In genomic region chr11:44611687-44612437, GRCh38 we compare ENCODE assay signal across 8 cellular contexts. TPM values are rescaled to one million over a fixed set of nuclear protein-coding genes. Genes with fewer than 3 reads are reported as not detected.
DNase-seq lines count a peak whose midpoint lies in the region; ATAC-seq and TF ChIP-seq lines count a peak whose summit lies in the region.

No MANE protein-coding gene starts in this region.

- H3K27ac ChIP-seq in transverse colon: no peak overlapping the region

- peaks cover 3 to 15% (median 12%) of the 10 kb centered on the region in 4 donors for H3K4me1 ChIP-seq in transverse colon

- intact Hi-C loops in transverse colon (cut with DNase I; ENCODE audit: low total_unique reads): no loop called here

- ATAC-seq in GM18511 (IDR thresholded peaks at IDR 0.05; ENCODE audit: unreplicated experiment) (peak; percentile 44), HG02840 (IDR thresholded peaks at IDR 0.05; ENCODE audit: low FRiP score, unreplicated experiment) (peak; percentile 39)

- no peak for TF ChIP-seq POLR2A in transverse colon (IDR thresholded peaks at IDR 0.05)

- TF ChIP-seq CTCF in transverse colon (IDR thresholded peaks at IDR 0.05): no peak

- 66% methylated on average over 7 of the region's 7 CpGs; no CpG with 5 or more reads in 1 of the 2 donors for WGBS in transverse colon (ENCODE audit: low coverage in 1 of 2), 2 donors

- H3K4me3 ChIP-seq in transverse colon: no peak overlapping the region

- no peaks in the 10 kb centered on the region for H3K9me3 ChIP-seq in transverse colon

- in situ Hi-C loops in transverse colon (cut with MboI; ENCODE audit: low pct_ligation_motif_present in 1 of 4, low pct_unique_long_range_greater_than_20kb in 1 of 4, low sequenced_read_pairs in 3 of 4): loop anchor here in 2 of 4 donors (5.0 to 10.0 kb wide), 2 partner anchors 55 to 57 kb away; no protein-coding TSS in a partner anchor

- CTCF ChIA-PET in HEK293T (lab: Yijun Ruan, JAX): interaction anchor here (0.6 to 1.2 kb wide), 5 partner anchors 16 to 516 kb away, joined by 3 to 5 read pairs (median 4); partner anchors contain the start of gene EXT2

- no peaks in the 10 kb centered on the region for H3K36me3 ChIP-seq in transverse colon

- no peak for TF ChIP-seq EP300 in transverse colon (IDR thresholded peaks at IDR 0.05; ENCODE audit: low read depth)

- peak; percentile 70 to 80 for DNase-seq in activated CD4-positive, alpha-beta T cell treated with anti-CD3 and anti-CD28 coated beads for 4 hours
- DNase-seq in germinal center (ENCODE audit: low spot score) (peak; percentile 68), transverse colon (peak; percentile 26), DMS 273 treated with DMSO at 0.1 percent for 48 hours (lab: John Stamatoyannopoulos, UW) (no peak), HEK293T (ENCODE audit: extremely low spot score) (no peak), NCI-H2081 (lab: John Stamatoyannopoulos, UW) (no peak)

- POLR2A ChIA-PET in HEK293T (lab: Yijun Ruan, JAX): no interaction called here

- no peaks in the 10 kb centered on the region for H3K27me3 ChIP-seq in transverse colon

TF ChIP-seq in HEK293T, 16 proteins besides CTCF, POLR2A, EP300 and RAD21:
- TF ChIP-seq FOXM1 (IDR thresholded peaks at IDR 0.05; ENCODE audit: borderline replicate concordance): no peak
- TF ChIP-seq ELF4 (IDR thresholded peaks at IDR 0.05): no peak
- no peak for TF ChIP-seq HDGF (IDR thresholded peaks at IDR 0.05; ENCODE audit: borderline replicate concordance)
- no peak for TF ChIP-seq L3MBTL2 (conservative IDR thresholded peaks at IDR 0.05)
- TF ChIP-seq BHLHE40 (IDR thresholded peaks at IDR 0.05; ENCODE audit: borderline replicate concordance): no peak
- no peak for TF ChIP-seq SUZ12 (IDR thresholded peaks at IDR 0.05)
- no peak for TF ChIP-seq LEF1 (IDR thresholded peaks at IDR 0.05; ENCODE audit: borderline replicate concordance)
- no peak for TF ChIP-seq TARDBP (IDR thresholded peaks at IDR 0.05)
- no peak for TF ChIP-seq FOXA1 (IDR thresholded peaks at IDR 0.05)
- TF ChIP-seq SP1 (IDR thresholded peaks at IDR 0.05): no peak
- TF ChIP-seq PKNOX1 (IDR thresholded peaks at IDR 0.05): no peak
- TF ChIP-seq ZNF384 (IDR thresholded peaks at IDR 0.05): no peak
- TF ChIP-seq FOXK2 (IDR thresholded peaks at IDR 0.05): no peak
- no peak for TF ChIP-seq ARNT (IDR thresholded peaks at IDR 0.05)
- no peak for TF ChIP-seq CTBP1 (IDR thresholded peaks at IDR 0.05; ENCODE audit: borderline replicate concordance)
- no peak for TF ChIP-seq NFRKB (IDR thresholded peaks at IDR 0.05)

RNA-seq across cellular contexts. Expression of gene CD82, which starts 46.4 kb away (rescaled TPM):
- 10 to 100 TPM in 3 of 4 donors, 1 to 10 TPM in 1; 7.9 to 23.1 (median 14.0) TPM for total RNA-seq in transverse colon

Comparison
In these comparisons a context has a peak if more than half of its experiments do, and no peak if none do; other contexts are left out.
1. DNase-seq: peak in activated CD4-positive, alpha-beta T cell treated with anti-CD3 and anti-CD28 coated beads for 4 hours (2 of 2), germinal center (single experiment) and transverse colon (single experiment); none in DMS 273 treated with DMSO at 0.1 percent for 48 hours (single experiment), HEK293T (single experiment) and NCI-H2081 (0 of 2).